32 cellular contexts compared by ENCODE assay signal in the genomic region with DNA sequence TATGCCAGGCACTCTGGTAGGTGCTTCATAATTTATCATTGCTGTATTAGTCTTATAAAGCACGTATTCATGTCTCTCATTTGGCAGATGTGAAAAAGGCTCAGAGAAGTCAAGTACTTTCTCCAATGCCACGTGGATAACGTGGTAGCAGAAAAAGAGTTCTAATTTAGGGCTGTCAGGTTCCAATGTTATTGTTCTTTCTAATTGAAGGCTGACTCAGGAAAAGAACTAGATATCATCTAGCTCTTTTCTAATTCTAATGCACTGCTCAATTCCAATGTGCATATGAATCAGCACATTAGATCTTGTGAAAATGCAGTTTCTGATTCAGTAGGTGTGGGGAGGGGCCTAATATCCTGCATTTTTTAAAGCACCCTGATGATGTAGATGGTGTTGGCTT.
"Had no signal": no experiment of that assay in that cellular context is flagged by ENCODE, and none has a peak within 500 bp of the region (broad histone marks: within the 10 kb centered on the region; RNA-seq: fewer than 3 reads in every experiment).

No MANE protein-coding gene starts in this region.

- H3K27ac ChIP-seq: ascending aorta, breast epithelium, coronary artery, dorsolateral prefrontal cortex, esophagus muscularis mucosa, foreskin keratinocyte, gastrocnemius medialis had no signal

- H3K4me3 ChIP-seq: ascending aorta, breast epithelium, coronary artery, dorsolateral prefrontal cortex, esophagus muscularis mucosa, gastrocnemius medialis had no signal

- H3K4me1 Mint-ChIP-seq: activated CD4-positive, alpha-beta T cell treated with anti-CD3 and anti-CD28 coated beads for 36 hours; activated CD4-positive, alpha-beta T cell treated with anti-CD3 and anti-CD28 coated beads, Interleukin-2, amount 10 ng/mL, durations not matched to agents 24 days and 14 days; activated naive CD4-positive, alpha-beta T cell treated with anti-CD3 and anti-CD28 coated beads, Interleukin-2, amount 10 ng/mL, durations not matched to agents 7 days and 5 days; activated naive CD8-positive, alpha-beta T cell treated with anti-CD3 and anti-CD28 coated beads, Interleukin-2, amount 10 ng/mL, durations not matched to agents 7 days and 5 days; brain; central memory CD8-positive, alpha-beta T cell; endodermal cell; T-helper 17 cell had no signal

- ATAC-seq: activated CD4-positive, alpha-beta T cell treated with anti-CD3 and anti-CD28 coated beads for 36 hours; activated naive CD4-positive, alpha-beta T cell treated with anti-CD3 and anti-CD28 coated beads, Interleukin-2, amount 50 U/mL, for 72 hours; activated T-cell treated with anti-CD3 and anti-CD28 coated beads, Interleukin-2, amount 50 U/mL, for 72 hours; foreskin keratinocyte; gastrocnemius medialis; T-helper 17 cell had no signal

- H3K4me3 Mint-ChIP-seq: activated CD4-positive, alpha-beta memory T cell treated with anti-CD3 and anti-CD28 coated beads for 36 hours; activated CD4-positive, alpha-beta T cell treated with anti-CD3 and anti-CD28 coated beads for 36 hours; activated CD4-positive, alpha-beta T cell treated with anti-CD3 and anti-CD28 coated beads, Interleukin-2, amount 10 ng/mL, durations not matched to agents 24 days and 14 days; activated naive CD4-positive, alpha-beta T cell treated with anti-CD3 and anti-CD28 coated beads, Interleukin-2, amount 10 ng/mL, durations not matched to agents 7 days and 5 days; activated naive CD8-positive, alpha-beta T cell treated with anti-CD3 and anti-CD28 coated beads, Interleukin-2, amount 10 ng/mL, durations not matched to agents 7 days and 5 days; activated T-cell treated with anti-CD3 and anti-CD28 coated beads, Interleukin-2, amount 50 U/mL, for 24 hours; activated T-cell treated with anti-CD3 and anti-CD28 coated beads, Interleukin-2, amount 50 U/mL, for 72 hours; brain; central memory CD8-positive, alpha-beta T cell; dendritic cell treated with granulocyte-macrophage colony-stimulating factor and Interleukin-4, amounts not matched to agents 40 ng/mL and 50 ng/mL, for 4 days; endodermal cell; T-helper 17 cell; T-helper 2 cell treated with Interferon-gamma antibody and Interleukin-4, amounts not matched to agents 5 μg/mL and 100 μg/mL, for 36 hours had no signal

- DNase-seq: activated CD4-positive, alpha-beta memory T cell treated with anti-CD3 and anti-CD28 coated beads for 36 hours; activated CD4-positive, alpha-beta T cell treated with anti-CD3 and anti-CD28 coated beads for 36 hours; activated CD4-positive, alpha-beta T cell treated with anti-CD3 and anti-CD28 coated beads, Interleukin-2, amount 10 ng/mL, durations not matched to agents 24 days and 14 days; activated CD4-positive, CD25-positive, alpha-beta regulatory T cell; activated CD4-positive, CD25-positive, alpha-beta regulatory T cell treated with anti-CD3 and anti-CD28 coated beads, Interleukin-2, amount 50 U/mL, for 72 hours; activated CD8-positive, alpha-beta memory T cell treated with anti-CD3 and anti-CD28 coated beads, Interleukin-2, amount 50 U/mL, for 48 hours; activated gamma-delta T cell; activated naive CD4-positive, alpha-beta T cell; activated naive CD4-positive, alpha-beta T cell treated with anti-CD3 and anti-CD28 coated beads, Interleukin-2, amount 10 ng/mL, durations not matched to agents 7 days and 5 days; activated naive CD8-positive, alpha-beta T cell treated with anti-CD3 and anti-CD28 coated beads, Interleukin-2, amount 10 ng/mL, durations not matched to agents 7 days and 5 days; activated T-cell treated with anti-CD3 and anti-CD28 coated beads for 4 hours; activated T-cell treated with anti-CD3 and anti-CD28 coated beads, Interleukin-2, amount 50 U/mL, for 24 hours; activated T-cell treated with anti-CD3 and anti-CD28 coated beads, Interleukin-2, amount 50 U/mL, for 72 hours; dorsolateral prefrontal cortex; effector memory CD4-positive, alpha-beta T cell; endodermal cell; erythroblast; gastrocnemius medialis; glutamatergic neuron; T-helper 1 cell; T-helper 17 cell; T1000 had no signal

- H3K36me3 ChIP-seq: ascending aorta, breast epithelium, esophagus muscularis mucosa, gastrocnemius medialis had no signal

- H3K27me3 ChIP-seq: ascending aorta, breast epithelium, dorsolateral prefrontal cortex, esophagus muscularis mucosa, foreskin keratinocyte, gastrocnemius medialis had no signal

- H3K9me3 ChIP-seq: ascending aorta, gastrocnemius medialis had no signal

- H3K27me3 Mint-ChIP-seq: activated CD4-positive, alpha-beta T cell treated with anti-CD3 and anti-CD28 coated beads for 36 hours; activated naive CD4-positive, alpha-beta T cell treated with anti-CD3 and anti-CD28 coated beads, Interleukin-2, amount 10 ng/mL, durations not matched to agents 7 days and 5 days; activated T-cell treated with anti-CD3 and anti-CD28 coated beads, Interleukin-2, amount 50 U/mL, for 24 hours; brain; central memory CD8-positive, alpha-beta T cell; dendritic cell treated with granulocyte-macrophage colony-stimulating factor and Interleukin-4, amounts not matched to agents 40 ng/mL and 50 ng/mL, for 4 days; T-helper 17 cell had no signal

- H3K9me3 Mint-ChIP-seq: central memory CD8-positive, alpha-beta T cell had no signal

- H3K4me1 ChIP-seq: ascending aorta, breast epithelium, esophagus muscularis mucosa, foreskin keratinocyte, gastrocnemius medialis had no signal

- H3K27ac Mint-ChIP-seq: activated CD4-positive, alpha-beta memory T cell treated with anti-CD3 and anti-CD28 coated beads for 36 hours; activated CD4-positive, alpha-beta T cell treated with anti-CD3 and anti-CD28 coated beads for 36 hours; activated CD4-positive, alpha-beta T cell treated with anti-CD3 and anti-CD28 coated beads, Interleukin-2, amount 10 ng/mL, durations not matched to agents 24 days and 14 days; activated naive CD4-positive, alpha-beta T cell treated with anti-CD3 and anti-CD28 coated beads, Interleukin-2, amount 10 ng/mL, durations not matched to agents 7 days and 5 days; activated naive CD4-positive, alpha-beta T cell treated with anti-CD3 and anti-CD28 coated beads, Interleukin-2, amount 50 U/mL, for 72 hours; activated naive CD8-positive, alpha-beta T cell treated with anti-CD3 and anti-CD28 coated beads, Interleukin-2, amount 10 ng/mL, durations not matched to agents 7 days and 5 days; activated T-cell treated with anti-CD3 and anti-CD28 coated beads, Interleukin-2, amount 50 U/mL, for 24 hours; activated T-cell treated with anti-CD3 and anti-CD28 coated beads, Interleukin-2, amount 50 U/mL, for 72 hours; brain; dendritic cell treated with granulocyte-macrophage colony-stimulating factor and Interleukin-4, amounts not matched to agents 40 ng/mL and 50 ng/mL, for 4 days; endodermal cell; T-helper 17 cell; T-helper 2 cell treated with Interferon-gamma antibody and Interleukin-4, amounts not matched to agents 5 μg/mL and 100 μg/mL, for 36 hours had no signal

- H3K36me3 Mint-ChIP-seq: activated naive CD4-positive, alpha-beta T cell treated with anti-CD3 and anti-CD28 coated beads, Interleukin-2, amount 10 ng/mL, durations not matched to agents 7 days and 5 days; brain had no signal
